In genomic region chr10:3876563-3876962, GRCh38 we compare ENCODE assay signal across 1 cellular context.
TF ChIP-seq lines count a peak whose summit lies in the region.

No MANE protein-coding gene starts in this region.

TF ChIP-seq in WTC11, 78 proteins besides CTCF, POLR2A, EP300 and RAD21 (continued from another document):
- TF ChIP-seq ATF2 (CRISPR knock-in tag; IDR thresholded peaks at IDR 0.05; ENCODE audit: borderline replicate concordance, low read depth): no peak
TF ChIP-seq in WTC11: peak in this region for 0.
